In genomic region chr1:5485968-5486665, GRCh38 we compare ENCODE assay signal across 19 cellular contexts.
DNase-seq lines count a peak whose midpoint lies in the region; ATAC-seq and TF ChIP-seq lines count a peak whose summit lies in the region.
"Had no signal": no experiment of that assay in that cellular context is flagged by ENCODE, and none has a peak within 500 bp of the region (broad histone marks: within the 10 kb centered on the region; RNA-seq: fewer than 3 reads in every experiment).

No MANE protein-coding gene starts in this region.

- no peaks in the 10 kb centered on the region for H3K36me3 ChIP-seq in aorta (ENCODE audit: control insufficient read depth in 1 of 2, insufficient read depth in 2 of 2, low read length in 1 of 2)
- H3K36me3 ChIP-seq in transverse colon = no peaks in the 10 kb centered on the region
- H3K36me3 ChIP-seq: BLaER1 had no signal

- no peaks in the 10 kb centered on the region for H3K36me3 Mint-ChIP-seq in mesothelial cell of epicardium
- H3K36me3 Mint-ChIP-seq: CD4-positive, alpha-beta memory T cell had no signal

- WGBS in aorta, 2 donors = 77% methylated on average over 7 of the region's 7 CpGs
- WGBS in transverse colon (ENCODE audit: low coverage in 1 of 2), 2 donors = 72 to 79% methylated on average over 4 to 7 of the region's 7 CpGs

- H3K9me3 ChIP-seq in aorta (ENCODE audit: control insufficient read depth, low read length) (no peaks in the 10 kb centered on the region), transverse colon (no peaks in the 10 kb centered on the region)
- H3K9me3 ChIP-seq: BLaER1 had no signal

- in situ Hi-C loops in transverse colon (cut with MboI; ENCODE audit: low pct_ligation_motif_present in 1 of 4, low pct_unique_long_range_greater_than_20kb in 1 of 4, low sequenced_read_pairs in 3 of 4) = no loop called here

- H3K27ac ChIP-seq in aorta (ENCODE audit: low read depth in 1 of 2, low read length in 2 of 2) (no peak overlapping the region), transverse colon (no peak overlapping the region)
- H3K27ac ChIP-seq: BLaER1, RWPE1 had no signal

- no peak overlapping the region for H3K4me3 Mint-ChIP-seq in mesothelial cell of epicardium
- H3K4me3 Mint-ChIP-seq: CD4-positive, alpha-beta memory T cell; HFFc6 had no signal

- TF ChIP-seq POLR2A in transverse colon (IDR thresholded peaks at IDR 0.05) = no peak

- H3K27me3 ChIP-seq in aorta (ENCODE audit: control insufficient read depth in 1 of 2, insufficient read depth in 2 of 2, low read length in 1 of 2) (no peaks in the 10 kb centered on the region), transverse colon (peaks cover 9% of the 10 kb centered on the region)
- H3K27me3 ChIP-seq: BLaER1 had no signal

- H3K4me1 Mint-ChIP-seq in mesothelial cell of epicardium = peaks cover 17% of the 10 kb centered on the region

- no peak for TF ChIP-seq EP300 in transverse colon (IDR thresholded peaks at IDR 0.05; ENCODE audit: low read depth)

- no peak overlapping the region for H3K27ac Mint-ChIP-seq in mesothelial cell of epicardium
- H3K27ac Mint-ChIP-seq: HFFc6 had no signal

- ATAC-seq in aorta (ENCODE audit: low FRiP score) = no peak
- ATAC-seq: K562, PC-3 had no signal

- H3K27me3 Mint-ChIP-seq in mesothelial cell of epicardium (ENCODE audit: low read depth) = peaks cover 45% of the 10 kb centered on the region

- no peak for TF ChIP-seq CTCF in transverse colon (IDR thresholded peaks at IDR 0.05)
- no peak for TF ChIP-seq CTCF in mesothelial cell of epicardium (IDR thresholded peaks at IDR 0.05; ENCODE audit: unreplicated experiment)

- H3K9me3 Mint-ChIP-seq in mesothelial cell of epicardium = no peaks in the 10 kb centered on the region
- H3K9me3 Mint-ChIP-seq: CD4-positive, alpha-beta memory T cell had no signal

- intact Hi-C loops in aorta (cut with DNase I) (no loop called here), transverse colon (cut with DNase I; ENCODE audit: low total_unique reads) (no loop called here)

- DNase-seq in NOMO-1 treated with DMSO at 0.1 percent for 48 hours (lab: John Stamatoyannopoulos, UW; ENCODE audit: unreplicated experiment) = peak; percentile 12
- DNase-seq in NOMO-1 treated with dmso at 0.1 percent for 144 hours (lab: John Stamatoyannopoulos, UW; ENCODE audit: unreplicated experiment) = no peak
- peak; percentile 85 for DNase-seq in NCI-H1105 treated with DMSO at 0.1 percent for 48 hours (lab: John Stamatoyannopoulos, UW)
- peak; percentile 54 for DNase-seq in RPMI8226
- peak; percentile 17 to 57 for DNase-seq in aorta
- no peak for DNase-seq in transverse colon
- no peak for DNase-seq in mesothelial cell of epicardium (ENCODE audit: low spot score in 2 of 2, unreplicated experiment in 2 of 2)
- no peak for DNase-seq in kidney tubule cell (ENCODE audit: low spot score)
- DNase-seq: CD4-positive, alpha-beta memory T cell; HFFc6; NCI-H1417; NCI-H187 treated with DMSO at 0.1 percent for 48 hours; NCI-H2171 treated with DMSO at 0.1 percent for 48 hours; NCI-H524 treated with DMSO at 0.1 percent for 48 hours; PC-3; SIG-M5 had no signal

- no peaks in the 10 kb centered on the region for H3K4me1 ChIP-seq in aorta (ENCODE audit: control insufficient read depth in 1 of 2, insufficient read depth in 2 of 2, low read length in 2 of 2)
- H3K4me1 ChIP-seq in transverse colon = no peaks in the 10 kb centered on the region

- no peak overlapping the region for H3K4me3 ChIP-seq in aorta (ENCODE audit: low read length in 2 of 2)
- no peak overlapping the region for H3K4me3 ChIP-seq in transverse colon
- H3K4me3 ChIP-seq: BLaER1, K562 had no signal

Comparison
In these comparisons a context has a peak if more than half of its experiments do, and no peak if none do; other contexts are left out.
1. DNase-seq: peak in NOMO-1 treated with DMSO at 0.1 percent for 48 hours (single experiment), NCI-H1105 treated with DMSO at 0.1 percent for 48 hours (single experiment), RPMI8226 (single experiment) and aorta (2 of 2); none in NOMO-1 treated with dmso at 0.1 percent for 144 hours (single experiment), transverse colon (single experiment), mesothelial cell of epicardium (0 of 2) and kidney tubule cell (single experiment).